31 cellular contexts compared by ENCODE assay signal in genomic region chr18:35352283-35352682, GRCh38.
"Had no signal": no experiment of that assay in that cellular context is flagged by ENCODE, and none has a peak within 500 bp of the region (broad histone marks: within the 10 kb centered on the region; RNA-seq: fewer than 3 reads in every experiment).

No MANE protein-coding gene starts in this region.

- H3K36me3 ChIP-seq: neural progenitor cell, ovary, spleen, suprapubic skin, tibial artery, transverse colon, upper lobe of right lung, uterus had no signal

- H3K27ac Mint-ChIP-seq: natural killer cell; nephron; neural progenitor cell; progenitor cell of endocrine pancreas; stimulated activated memory B cell treated with anti-CD40 and anti-IgM and Interleukin-4, amounts not matched to agents 10 μg/mL and 1 μg/mL and 100 μg/mL, for 72 hours; stimulated activated naive CD8-positive, alpha-beta T cell treated with anti-CD3 and anti-CD28 coated beads, Interleukin-15, amount 100 ng/mL, for 72 hours; type B pancreatic cell had no signal

- H3K4me2 ChIP-seq: neural progenitor cell, smooth muscle cell had no signal

- H3K79me2 ChIP-seq: parathyroid adenoma had no signal

- H3K4me1 Mint-ChIP-seq: natural killer cell; stimulated activated memory B cell treated with anti-CD40 and anti-IgM and Interleukin-4, amounts not matched to agents 10 μg/mL and 1 μg/mL and 100 μg/mL, for 72 hours; stimulated activated naive CD8-positive, alpha-beta T cell treated with anti-CD3 and anti-CD28 coated beads, Interleukin-15, amount 100 ng/mL, for 72 hours had no signal

- H3K4me1 ChIP-seq: suprapubic skin, testis, tibial artery, upper lobe of right lung, uterus had no signal

- H2AFZ ChIP-seq: neural progenitor cell, parathyroid adenoma had no signal

- H3K27me3 Mint-ChIP-seq: progenitor cell of endocrine pancreas; stimulated activated memory B cell treated with anti-CD40 and anti-IgM and Interleukin-4, amounts not matched to agents 10 μg/mL and 1 μg/mL and 100 μg/mL, for 72 hours; stimulated activated naive CD8-positive, alpha-beta T cell treated with anti-CD3 and anti-CD28 coated beads, Interleukin-15, amount 100 ng/mL, for 72 hours; type B pancreatic cell had no signal

- H3K9me3 ChIP-seq: ovary, psoas muscle, suprapubic skin, testis, upper lobe of right lung, uterus had no signal

- H3K4me3 Mint-ChIP-seq: natural killer cell; nephron; neural progenitor cell; stimulated activated memory B cell treated with anti-CD40 and anti-IgM and Interleukin-4, amounts not matched to agents 10 μg/mL and 1 μg/mL and 100 μg/mL, for 72 hours; stimulated activated naive CD8-positive, alpha-beta T cell treated with anti-CD3 and anti-CD28 coated beads, Interleukin-15, amount 100 ng/mL, for 72 hours; type B pancreatic cell had no signal

- H3K9ac ChIP-seq: neural progenitor cell, parathyroid adenoma had no signal

- H3K27ac ChIP-seq: neural progenitor cell, ovary, parathyroid adenoma, psoas muscle, skin epidermis, spleen, suprapubic skin, testis, tibial artery, transverse colon, upper lobe of right lung, uterus had no signal

- DNase-seq: natural killer cell; occipital lobe; ovary; posterior cingulate gyrus; psoas muscle; right cardiac atrium; spleen; stimulated activated CD4-positive, alpha-beta T cell treated with anti-CD3 and anti-CD28 coated beads, Interleukin-12 subunit alpha, Interleukin-12 subunit beta, amount 100 ng/mL, for 4 hours; stimulated activated CD4-positive, alpha-beta T cell treated with anti-CD3 and anti-CD28 coated beads, Interleukin-1b, Interleukin-23, amount 100 ng/mL, for 48 hours; stimulated activated CD4-positive, alpha-beta T cell treated with anti-CD3 and anti-CD28 coated beads, Interleukin-4, amount 100 ng/mL, for 1 hour; stimulated activated CD4-positive, alpha-beta T cell treated with anti-CD3 and anti-CD28 coated beads, Interleukin-4, amount 100 ng/mL, for 4 hours; stimulated activated CD8-positive, alpha-beta memory T cell treated with anti-CD3 and anti-CD28 coated beads, Interleukin-4, amount 100 ng/mL, for 48 hours; stimulated activated naive CD4-positive, alpha-beta T cell; stimulated activated naive CD8-positive, alpha-beta T cell treated with anti-CD3 and anti-CD28 coated beads, Interleukin-15, amount 100 ng/mL, for 72 hours; stimulated activated naive CD8-positive, alpha-beta T cell treated with anti-CD3 and anti-CD28 coated beads, Interleukin-15, Interleukin-2, amounts not matched to agents 100 U/mL and 50 U/mL, for 24 hours; substantia nigra; testis; tibial artery; transverse colon; upper lobe of right lung; uterus had no signal

- ATAC-seq: natural killer cell; psoas muscle; right cardiac atrium; sciatic nerve; stimulated activated memory B cell treated with anti-CD40 and anti-IgM and Interleukin-4, amounts not matched to agents 10 μg/mL and 1 μg/mL and 100 μg/mL, for 72 hours; stimulated activated naive CD8-positive, alpha-beta T cell treated with anti-CD3 and anti-CD28 coated beads, Interleukin-15, amount 100 ng/mL, for 72 hours; stimulated activated naive CD8-positive, alpha-beta T cell treated with anti-CD3 and anti-CD28 coated beads, Interleukin-15, Interleukin-2, amounts not matched to agents 100 U/mL and 50 U/mL, for 24 hours; upper lobe of right lung had no signal

- H3K27me3 ChIP-seq: neural progenitor cell, ovary, spleen, suprapubic skin, testis, tibial artery, transverse colon, upper lobe of right lung, uterus had no signal

- H3K4me3 ChIP-seq: neural progenitor cell, ovary, psoas muscle, skin epidermis, smooth muscle cell, spleen, suprapubic skin, testis, tibial artery, transverse colon, upper lobe of right lung, uterus had no signal
